ENCODE assay signal across 30 cellular contexts in genomic region chr11:34191592-34191991, GRCh38.
DNase-seq lines count a peak whose midpoint lies in the region; ATAC-seq, FAIRE-seq and TF ChIP-seq lines count a peak whose summit lies in the region.
"Had no signal": no experiment of that assay in that cellular context is flagged by ENCODE, and none has a peak within 500 bp of the region (broad histone marks: within the 10 kb centered on the region; RNA-seq: fewer than 3 reads in every experiment).

No MANE protein-coding gene starts in this region.

- 88 to 89% methylated on average over 5 of the region's 5 CpGs for WGBS in sigmoid colon, 2 donors
- whole genome bisulfite sequencing in suprapubic skin, result 78% methylated on average over 5 of the region's 5 CpGs

- H3K4me3 ChIP-seq in DND-41 (ENCODE audit: low read depth in 1 of 2, low read length in 2 of 2) (no peak overlapping the region), MG63 (no peak overlapping the region), bronchial epithelial cell (ENCODE audit: low read depth, low read length) (no peak overlapping the region), sigmoid colon (no peak overlapping the region), suprapubic skin (no peak overlapping the region)
- H3K4me3 ChIP-seq: BLaER1, breast epithelium, coronary artery, PC-9, tibial nerve had no signal

- H3K27ac ChIP-seq in DND-41 (ENCODE audit: low read length) (no peak overlapping the region), sigmoid colon (peak overlapping the region; percentile 76 to 86 (median 81)), suprapubic skin (no peak overlapping the region)
- H3K27ac ChIP-seq: BLaER1, breast epithelium, foreskin keratinocyte, PC-9 had no signal

- H3K4me1 ChIP-seq in DND-41 (ENCODE audit: insufficient read depth, low read length), result no peaks in the 10 kb centered on the region
- H3K4me1 ChIP-seq in sigmoid colon, result peaks cover 0 to 20% (median 17%) of the 10 kb centered on the region in 4 donors
- H3K4me1 ChIP-seq in suprapubic skin, result peaks cover 25% of the 10 kb centered on the region
- H3K4me1 ChIP-seq: breast epithelium had no signal

- H3K27me3 ChIP-seq in DND-41 (ENCODE audit: insufficient read depth, low read length, poor library complexity) (peaks cover 12% of the 10 kb centered on the region), MG63 (no peaks in the 10 kb centered on the region), bronchial epithelial cell (ENCODE audit: control insufficient read depth, insufficient read depth, low read length) (no peaks in the 10 kb centered on the region), sigmoid colon (no peaks in the 10 kb centered on the region), suprapubic skin (no peaks in the 10 kb centered on the region)
- H3K27me3 ChIP-seq: BLaER1, breast epithelium, tibial nerve had no signal

- H3K4me2 ChIP-seq in DND-41 (ENCODE audit: insufficient read depth, low read length), result no peak overlapping the region
- H3K4me2 ChIP-seq: BLaER1, PC-9 had no signal

- TF ChIP-seq CTCF in DND-41 (IDR thresholded peaks at IDR 0.05; ENCODE audit: borderline replicate concordance, extremely low read depth, low read length, poor library complexity, severe bottlenecking) (no peak), bronchial epithelial cell (IDR thresholded peaks at IDR 0.05; ENCODE audit: insufficient read depth, low read length, severe bottlenecking) (no peak), sigmoid colon (IDR thresholded peaks at IDR 0.05) (no peak), suprapubic skin (IDR thresholded peaks at IDR 0.05) (no peak)

- TF ChIP-seq EP300 in sigmoid colon (IDR thresholded peaks at IDR 0.05) (no peak), suprapubic skin (IDR thresholded peaks at IDR 0.05) (no peak)

- H3K9ac ChIP-seq in DND-41 (ENCODE audit: low read depth, low read length), result no peak overlapping the region
- H3K9ac ChIP-seq: BLaER1 had no signal

- FAIRE-seq in bronchial epithelial cell (lab: Jason Lieb, UNC), result peak; percentile 23

- H3K9me3 ChIP-seq in DND-41 (ENCODE audit: insufficient read depth, low read length, severe bottlenecking) (no peaks in the 10 kb centered on the region), MG63 (no peaks in the 10 kb centered on the region), sigmoid colon (no peaks in the 10 kb centered on the region), suprapubic skin (no peaks in the 10 kb centered on the region)
- H3K9me3 ChIP-seq: BLaER1, breast epithelium, tibial nerve had no signal

- H3K36me3 ChIP-seq in DND-41 (ENCODE audit: insufficient read depth, low read length) (no peaks in the 10 kb centered on the region), MG63 (no peaks in the 10 kb centered on the region), bronchial epithelial cell (ENCODE audit: control insufficient read depth, insufficient read depth, low read length) (no peaks in the 10 kb centered on the region), sigmoid colon (no peaks in the 10 kb centered on the region), suprapubic skin (no peaks in the 10 kb centered on the region)
- H3K36me3 ChIP-seq: BLaER1, breast epithelium had no signal

- no peak overlapping the region for H2AFZ ChIP-seq in DND-41 (ENCODE audit: low read depth, low read length)
- H2AFZ ChIP-seq: PC-9 had no signal

- DNase-seq in DND-41 (no peak), MG63 (peak; percentile 27), bronchial epithelial cell (ENCODE audit: low read depth) (no peak), sigmoid colon (no peak), SIG-M5 (lab: John Stamatoyannopoulos, UW) (no peak), suprapubic skin (ENCODE audit: low spot score in 2 of 2) (no peak)
- DNase-seq: activated CD4-positive, alpha-beta memory T cell treated with anti-CD3 and anti-CD28 coated beads for 36 hours; activated CD8-positive, alpha-beta memory T cell treated with anti-CD3 and anti-CD28 coated beads, Interleukin-2, amount 50 U/mL, for 48 hours; activated naive CD4-positive, alpha-beta T cell treated with anti-CD3 and anti-CD28 coated beads, Interleukin-2, amount 50 U/mL, for 16 hours; amniotic stem cell; COR-L47; DMS79; effector memory CD4-positive, alpha-beta T cell; foreskin keratinocyte; HCEC 1CT; Karpas-422; left cardiac atrium; NCI-H187 treated with DMSO at 0.1 percent for 48 hours; NCI-H526; NK-92 treated with Interleukin-12 subunit alpha and Interleukin-12 subunit beta, amount 100 ng/mL, for 24 hours; PC-9; Right ventricle myocardium superior; stimulated activated CD4-positive, alpha-beta T cell treated with anti-CD3 and anti-CD28 coated beads, Interleukin-15, amount 100 ng/mL, for 24 hours; stimulated activated naive CD8-positive, alpha-beta T cell treated with anti-CD3 and anti-CD28 coated beads, Interleukin-15, Interleukin-2, amounts not matched to agents 100 U/mL and 50 U/mL, for 24 hours had no signal

- TF ChIP-seq POLR2A in sigmoid colon (IDR thresholded peaks at IDR 0.05) (no peak), suprapubic skin (IDR thresholded peaks at IDR 0.05) (no peak)

- H4K20me1 ChIP-seq in DND-41 (ENCODE audit: insufficient read depth, low read length), result no peaks in the 10 kb centered on the region
- H4K20me1 ChIP-seq: BLaER1 had no signal

- no peaks in the 10 kb centered on the region for H3K79me2 ChIP-seq in DND-41 (ENCODE audit: insufficient read depth, low read length)

- peak; percentile 48; the same call in 1 of the 3 replicates for ATAC-seq in DND-41 (ENCODE audit: insufficient read depth, low read depth)
- ATAC-seq in HG02763 (IDR thresholded peaks at IDR 0.05; ENCODE audit: unreplicated experiment), result no peak
- ATAC-seq in HG03442 (IDR thresholded peaks at IDR 0.05; ENCODE audit: unreplicated experiment), result no peak
- ATAC-seq: foreskin keratinocyte; stimulated activated naive CD8-positive, alpha-beta T cell treated with anti-CD3 and anti-CD28 coated beads, Interleukin-15, Interleukin-2, amounts not matched to agents 100 U/mL and 50 U/mL, for 24 hours had no signal

- intact Hi-C loops in sigmoid colon (cut with DNase I), result no loop called here

Comparison
In these comparisons a context has a peak if more than half of its experiments do, and no peak if none do; other contexts are left out.
1. H3K27ac ChIP-seq: peak in sigmoid colon (4 of 4); none in DND-41 (single experiment) and suprapubic skin (single experiment).